In genomic region chr5:158245513-158245912, GRCh38 we compare ENCODE assay signal across 21 cellular contexts.
DNase-seq lines count a peak whose midpoint lies in the region; ATAC-seq and TF ChIP-seq lines count a peak whose summit lies in the region.
"Had no signal": no experiment of that assay in that cellular context is flagged by ENCODE, and none has a peak within 500 bp of the region (broad histone marks: within the 10 kb centered on the region; RNA-seq: fewer than 3 reads in every experiment).

No MANE protein-coding gene starts in this region.

- H3K27me3 Mint-ChIP-seq in CD4-positive, alpha-beta T cell = no peaks in the 10 kb centered on the region
- H3K27me3 Mint-ChIP-seq: CD4-positive, CD25-positive, alpha-beta regulatory T cell had no signal

- H3K9me3 ChIP-seq in BLaER1 (peaks cover 35% of the 10 kb centered on the region), Loucy (ENCODE audit: insufficient read depth, low read depth, low read length) (no peaks in the 10 kb centered on the region), OCI-LY7 (ENCODE audit: low read length) (no peaks in the 10 kb centered on the region)
- peaks cover 0 to 64% (median 21%) of the 10 kb centered on the region in 11 experiments; a peak in 17 of 22 replicates for H3K9me3 ChIP-seq in BLaER1 treated with 17β-estradiol and CSF1 and Interleukin-3, amounts not matched to agents 10 nM and 100 nM (replicated peaks in 1 of 11)
- H3K9me3 ChIP-seq in CD4-positive, alpha-beta T cell (ENCODE audit: control insufficient read depth, low read length) = no peaks in the 10 kb centered on the region
- H3K9me3 ChIP-seq: BE2C, Caco-2 had no signal

- H3K9me2 ChIP-seq in Loucy (replicated peaks; ENCODE audit: low read depth, low read length) = no peaks in the 10 kb centered on the region
- no peaks in the 10 kb centered on the region for H3K9me2 ChIP-seq in OCI-LY7 (ENCODE audit: insufficient read depth, low read length)

- H3K9me3 Mint-ChIP-seq in CD4-positive, alpha-beta T cell = no peaks in the 10 kb centered on the region
- H3K9me3 Mint-ChIP-seq: CD8-positive, alpha-beta T cell had no signal

- no peak for ATAC-seq in GM18858 (IDR thresholded peaks at IDR 0.05; ENCODE audit: unreplicated experiment)
- no peak for ATAC-seq in CD4-positive, alpha-beta T cell (ENCODE audit: poor library complexity)
- ATAC-seq: CD8-positive, alpha-beta T cell; GM12878 had no signal

- H3K4me3 Mint-ChIP-seq in CD4-positive, alpha-beta T cell = no peak overlapping the region
- H3K4me3 Mint-ChIP-seq: CD14-positive monocyte; CD4-positive, CD25-positive, alpha-beta regulatory T cell; CD8-positive, alpha-beta T cell had no signal

- H3K4me1 ChIP-seq in BLaER1 (peaks cover 29% of the 10 kb centered on the region), Loucy (ENCODE audit: insufficient read depth, low read length, poor library complexity, severe bottlenecking) (peaks cover 21% of the 10 kb centered on the region), OCI-LY7 (ENCODE audit: insufficient read depth, low read length, poor library complexity, severe bottlenecking) (peaks cover 12% of the 10 kb centered on the region)
- H3K4me1 ChIP-seq in BLaER1 treated with 17β-estradiol and CSF1 and Interleukin-3, amounts not matched to agents 10 nM and 100 nM = peaks cover 0 to 26% (median 16%) of the 10 kb centered on the region in 10 experiments; a peak in 15 of 20 replicates
- H3K4me1 ChIP-seq: BE2C, Caco-2 had no signal

- H3K36me3 Mint-ChIP-seq in CD4-positive, alpha-beta T cell (ENCODE audit: low read depth) = no peaks in the 10 kb centered on the region
- H3K36me3 Mint-ChIP-seq: CD14-positive monocyte; CD4-positive, CD25-positive, alpha-beta regulatory T cell; CD8-positive, alpha-beta T cell had no signal

- peak overlapping the region; percentile 45 for H3K27ac ChIP-seq in BLaER1
- peak overlapping the region in 2 of 11 experiments; percentile 5; a peak in 1 of 22 replicates for H3K27ac ChIP-seq in BLaER1 treated with 17β-estradiol and CSF1 and Interleukin-3, amounts not matched to agents 10 nM and 100 nM
- no peak overlapping the region for H3K27ac ChIP-seq in OCI-LY7 (ENCODE audit: low read depth, low read length, poor library complexity, severe bottlenecking)
- H3K27ac ChIP-seq in CD4-positive, alpha-beta T cell (ENCODE audit: low read depth, low read length) = no peak overlapping the region

- no TSS peak for BruUV-seq in OCI-LY7 (replicated peaks; lab: Mats Ljungman, UMichigan)

- peaks cover 74% of the 10 kb centered on the region for H3K36me3 ChIP-seq in BLaER1
- H3K36me3 ChIP-seq in BLaER1 treated with 17β-estradiol and CSF1 and Interleukin-3, amounts not matched to agents 10 nM and 100 nM = peaks cover 0 to 65% (median 19%) of the 10 kb centered on the region in 11 experiments; a peak in 12 of 22 replicates
- H3K36me3 ChIP-seq in Loucy (ENCODE audit: insufficient read depth, low read length) = no peaks in the 10 kb centered on the region
- H3K36me3 ChIP-seq in OCI-LY7 (ENCODE audit: insufficient read depth, low read length) = no peaks in the 10 kb centered on the region
- H3K36me3 ChIP-seq: BE2C had no signal

- H2AFZ ChIP-seq in Loucy (ENCODE audit: low read length) (peak overlapping the region; percentile 73), OCI-LY7 (ENCODE audit: low read length) (peak overlapping the region; percentile 59; the same call in 1 of the 2 replicates)

- intact Hi-C loops in OCI-LY7 (cut with micrococcal nuclease; ENCODE audit: unreplicated experiment) = no loop called here
- intact Hi-C loops in CD4-positive, alpha-beta T cell (cut with DNase I, micrococcal nuclease) = no loop called here

- H3K79me2 ChIP-seq in Loucy (ENCODE audit: insufficient read depth, low read length) = no peaks in the 10 kb centered on the region
- no peaks in the 10 kb centered on the region for H3K79me2 ChIP-seq in OCI-LY7 (ENCODE audit: insufficient read depth, low read depth, low read length)

- no peaks in the 10 kb centered on the region for H3K4me1 Mint-ChIP-seq in CD4-positive, alpha-beta T cell (ENCODE audit: low read depth)
- H3K4me1 Mint-ChIP-seq: CD4-positive, CD25-positive, alpha-beta regulatory T cell had no signal

- H4K20me1 ChIP-seq in BLaER1 (no peaks in the 10 kb centered on the region), Loucy (ENCODE audit: insufficient read depth, low read length, poor library complexity, severe bottlenecking) (no peaks in the 10 kb centered on the region), OCI-LY7 (ENCODE audit: insufficient read depth, low read length) (no peaks in the 10 kb centered on the region)
- no peaks in the 10 kb centered on the region for H4K20me1 ChIP-seq in BLaER1 treated with 17β-estradiol and CSF1 and Interleukin-3, amounts not matched to agents 10 nM and 100 nM

- DNase-seq in OCI-LY7 (ENCODE audit: low spot score) (peak; percentile 51), GM20000 (ENCODE audit: low spot score) (no peak), NOMO-1 (lab: John Stamatoyannopoulos, UW; ENCODE audit: unreplicated experiment in 2 of 2) (no peak)
- DNase-seq in CD4-positive, alpha-beta T cell = no peak
- DNase-seq: 8988T; ACHN; BE2C; C1 segment of cervical spinal cord; Caco-2; Calu3; CD4-positive, CD25-positive, alpha-beta regulatory T cell; CD8-positive, alpha-beta T cell; DMS79 treated with DMSO at 0.1 percent for 48 hours; EL; GDM1 had no signal

- no peak overlapping the region for H3K27ac Mint-ChIP-seq in CD4-positive, alpha-beta T cell
- H3K27ac Mint-ChIP-seq: CD14-positive monocyte; CD4-positive, CD25-positive, alpha-beta regulatory T cell; CD8-positive, alpha-beta T cell had no signal

- H3K4me2 ChIP-seq in BLaER1 (peak overlapping the region; percentile 58), Loucy (ENCODE audit: low read depth, low read length, poor library complexity, severe bottlenecking) (peak overlapping the region; percentile 53), OCI-LY7 (ENCODE audit: low read length) (peak overlapping the region; percentile 22; the same call in 1 of the 2 replicates)
- peak overlapping the region in 8 of 11 experiments; percentile 4 to 65 (median 40); a peak in 15 of 22 replicates for H3K4me2 ChIP-seq in BLaER1 treated with 17β-estradiol and CSF1 and Interleukin-3, amounts not matched to agents 10 nM and 100 nM

- CTCF ChIA-PET in OCI-LY7 (lab: Charles Lee; ENCODE audit: unreplicated experiment) = interaction anchor here (1.8 kb wide), 1 partner anchor 9 kb away, joined by 8 read pairs; no protein-coding TSS in a partner anchor
- CTCF ChIA-PET in CD4-positive, alpha-beta T cell (lab: Charles Lee) = no interaction called here

- TF ChIP-seq CTCF in Loucy (conservative IDR thresholded peaks at IDR 0.05; ENCODE audit: low read length) = no peak
- no peak for TF ChIP-seq CTCF in OCI-LY7 (conservative IDR thresholded peaks at IDR 0.05; ENCODE audit: low read length)
- no peak for TF ChIP-seq CTCF in CD4-positive, alpha-beta T cell (IDR thresholded peaks at IDR 0.05)
- no peak for TF ChIP-seq CTCF in GM20000 (IDR thresholded peaks at IDR 0.05; ENCODE audit: extremely low read depth, missing control alignments)

- H3K9ac ChIP-seq in BLaER1 (no peak overlapping the region), Loucy (ENCODE audit: low read depth, low read length, poor library complexity, severe bottlenecking) (peak overlapping the region; percentile 30)
- no peak overlapping the region for H3K9ac ChIP-seq in BLaER1 treated with 17β-estradiol and CSF1 and Interleukin-3, amounts not matched to agents 10 nM and 100 nM

- H3K27me3 ChIP-seq in BLaER1 (no peaks in the 10 kb centered on the region), Loucy (ENCODE audit: insufficient read depth, low read length, poor library complexity, severe bottlenecking) (no peaks in the 10 kb centered on the region)
- no peaks in the 10 kb centered on the region for H3K27me3 ChIP-seq in BLaER1 treated with 17β-estradiol and CSF1 and Interleukin-3, amounts not matched to agents 10 nM and 100 nM
- no peaks in the 10 kb centered on the region for H3K27me3 ChIP-seq in CD4-positive, alpha-beta T cell (ENCODE audit: control insufficient read depth, insufficient read depth, low read length)
- H3K27me3 ChIP-seq: BE2C had no signal

- no peak overlapping the region for H3K4me3 ChIP-seq in BLaER1
- no peak overlapping the region for H3K4me3 ChIP-seq in BLaER1 treated with 17β-estradiol and CSF1 and Interleukin-3, amounts not matched to agents 10 nM and 100 nM
- H3K4me3 ChIP-seq in Loucy (ENCODE audit: low read length, poor library complexity, severe bottlenecking) = no peak overlapping the region
- H3K4me3 ChIP-seq in OCI-LY7 (ENCODE audit: low read depth, low read length, poor library complexity, severe bottlenecking) = no peak overlapping the region
- H3K4me3 ChIP-seq: GM12878 had no signal

- POLR2A ChIA-PET in OCI-LY7 (lab: Charles Lee) = interaction anchor here (0.8 to 2.1 kb wide), 4 partner anchors 9 to 70 kb away, joined by 3 to 15 read pairs (median 6); no protein-coding TSS in a partner anchor
- POLR2A ChIA-PET in CD4-positive, alpha-beta T cell (lab: Charles Lee) = no interaction called here

- H3F3A ChIP-seq in Loucy (ENCODE audit: low read depth) = no peaks in the 10 kb centered on the region
